Comparison of ENCODE assay signal across 12 cellular contexts in genomic region chr3:47022540-47023161, GRCh38. TPM values are rescaled to one million over a fixed set of nuclear protein-coding genes. Genes with fewer than 3 reads are reported as not detected.
DNase-seq lines count a peak whose midpoint lies in the region; ATAC-seq and TF ChIP-seq lines count a peak whose summit lies in the region.
"Had no signal": no experiment of that assay in that cellular context is flagged by ENCODE, and none has a peak within 500 bp of the region (broad histone marks: within the 10 kb centered on the region; RNA-seq: fewer than 3 reads in every experiment).

No MANE protein-coding gene starts in this region.

- H3K36me3 ChIP-seq in sigmoid colon = peaks cover 2 to 25% (median 14%) of the 10 kb centered on the region in 4 donors

- peak overlapping the region; percentile 30 to 51 (median 43) for H3K27ac ChIP-seq in sigmoid colon

- no peak for ATAC-seq in GM19455 (IDR thresholded peaks at IDR 0.05; ENCODE audit: unreplicated experiment)

- intact Hi-C loops in sigmoid colon (cut with DNase I) = no loop called here
- intact Hi-C loops in activated T-helper 1 cell treated with anti-CD3 and anti-CD28 coated beads, Interleukin-12 subunit alpha, Interleukin-12 subunit beta, Interleukin-2, Interleukin-4 antibody, amounts not matched to agents 30 ng/mL and 10 ng/mL and 1 ng/mL, durations not matched to agents 14 hours and 24 hours and 36 hours (cut with micrococcal nuclease) = no loop called here

- no peaks in the 10 kb centered on the region for H3K9me3 Mint-ChIP-seq in activated T-helper 1 cell treated with anti-CD3 and anti-CD28 coated beads, Interleukin-12 subunit alpha, Interleukin-12 subunit beta, Interleukin-2, Interleukin-4 antibody, amounts not matched to agents 30 ng/mL and 10 ng/mL and 1 ng/mL, durations not matched to agents 14 hours and 24 hours and 36 hours

- no peak overlapping the region for H3K27ac Mint-ChIP-seq in activated T-helper 1 cell treated with anti-CD3 and anti-CD28 coated beads, Interleukin-12 subunit alpha, Interleukin-12 subunit beta, Interleukin-2, Interleukin-4 antibody, amounts not matched to agents 30 ng/mL and 10 ng/mL and 1 ng/mL, durations not matched to agents 14 hours and 24 hours and 36 hours

- no peak for TF ChIP-seq CTCF in fibroblast of mammary gland (conservative IDR thresholded peaks at IDR 0.05; ENCODE audit: control insufficient read depth, insufficient read depth, low read depth, low read length)
- TF ChIP-seq CTCF in sigmoid colon (IDR thresholded peaks at IDR 0.05) = no peak

- TF ChIP-seq EP300 in sigmoid colon (IDR thresholded peaks at IDR 0.05) = no peak

- no peaks in the 10 kb centered on the region for H3K9me3 ChIP-seq in sigmoid colon

- 26 to 63% methylated on average over 3 of the region's 3 CpGs for WGBS in sigmoid colon, 2 donors

- H3K27me3 ChIP-seq in sigmoid colon = no peaks in the 10 kb centered on the region

- H3K4me3 Mint-ChIP-seq in activated T-helper 1 cell treated with anti-CD3 and anti-CD28 coated beads, Interleukin-12 subunit alpha, Interleukin-12 subunit beta, Interleukin-2, Interleukin-4 antibody, amounts not matched to agents 30 ng/mL and 10 ng/mL and 1 ng/mL, durations not matched to agents 14 hours and 24 hours and 36 hours = no peak overlapping the region

- peak; percentile 0 for DNase-seq in NCI-H2107 treated with DMSO at 0.1 percent for 48 hours (lab: John Stamatoyannopoulos, UW; ENCODE audit: unreplicated experiment)
- DNase-seq in NCI-H2107 (lab: John Stamatoyannopoulos, UW) = no peak
- DNase-seq in NCI-H2196 (lab: John Stamatoyannopoulos, UW; ENCODE audit: unreplicated experiment) = peak; percentile 58
- DNase-seq in fibroblast of mammary gland (ENCODE audit: low read depth) = peak; percentile 42
- DNase-seq in sigmoid colon = peak; percentile 66
- no peak for DNase-seq in activated T-helper 1 cell treated with anti-CD3 and anti-CD28 coated beads, Interleukin-12 subunit alpha, Interleukin-12 subunit beta, Interleukin-2, Interleukin-4 antibody, amounts not matched to agents 30 ng/mL and 10 ng/mL and 1 ng/mL, durations not matched to agents 14 hours and 24 hours and 36 hours (ENCODE audit: low spot score)
- DNase-seq in HuH-7 (ENCODE audit: low spot score) = no peak
- DNase-seq: activated CD8-positive, alpha-beta memory T cell treated with anti-CD3 and anti-CD28 coated beads, Interleukin-2, amount 50 U/mL, for 48 hours; GOT3; T-helper 9 cell had no signal

- no peak for TF ChIP-seq POLR2A in sigmoid colon (IDR thresholded peaks at IDR 0.05)

- no peaks in the 10 kb centered on the region for H3K27me3 Mint-ChIP-seq in activated T-helper 1 cell treated with anti-CD3 and anti-CD28 coated beads, Interleukin-12 subunit alpha, Interleukin-12 subunit beta, Interleukin-2, Interleukin-4 antibody, amounts not matched to agents 30 ng/mL and 10 ng/mL and 1 ng/mL, durations not matched to agents 14 hours and 24 hours and 36 hours (ENCODE audit: insufficient read depth)

- peaks cover 17% of the 10 kb centered on the region for H3K36me3 Mint-ChIP-seq in activated T-helper 1 cell treated with anti-CD3 and anti-CD28 coated beads, Interleukin-12 subunit alpha, Interleukin-12 subunit beta, Interleukin-2, Interleukin-4 antibody, amounts not matched to agents 30 ng/mL and 10 ng/mL and 1 ng/mL, durations not matched to agents 14 hours and 24 hours and 36 hours (ENCODE audit: low read depth)

- H3K4me1 ChIP-seq in sigmoid colon = peaks cover 0 to 31% (median 29%) of the 10 kb centered on the region in 4 donors

- H3K4me3 ChIP-seq in fibroblast of mammary gland (ENCODE audit: control insufficient read depth, low read depth, low read length) (no peak overlapping the region), sigmoid colon (no peak overlapping the region)
- H3K4me3 ChIP-seq: lung had no signal

- H3K4me1 Mint-ChIP-seq in activated T-helper 1 cell treated with anti-CD3 and anti-CD28 coated beads, Interleukin-12 subunit alpha, Interleukin-12 subunit beta, Interleukin-2, Interleukin-4 antibody, amounts not matched to agents 30 ng/mL and 10 ng/mL and 1 ng/mL, durations not matched to agents 14 hours and 24 hours and 36 hours (ENCODE audit: low read depth) = peaks cover 45% of the 10 kb centered on the region

RNA-seq across cellular contexts. Expression of gene NBEAL2, which starts 43.2 kb away (rescaled TPM):
- 10 to 100 TPM in 3 of 4 donors, 1 to 10 TPM in 1; 9.6 to 36.0 (median 13.5) TPM for total RNA-seq in sigmoid colon
- polyA plus RNA-seq in sigmoid colon = 10 to 100 TPM in 2 of 3 donors, 1 to 10 TPM in 1; 7.8 to 88.0 (median 11.3) TPM
- 118 and 119 TPM in 2 replicates for total RNA-seq in activated T-helper 1 cell treated with anti-CD3 and anti-CD28 coated beads, Interleukin-12 subunit alpha, Interleukin-12 subunit beta, Interleukin-2, Interleukin-4 antibody, amounts not matched to agents 30 ng/mL and 10 ng/mL and 1 ng/mL, durations not matched to agents 14 hours and 24 hours and 36 hours

RNA-seq across cellular contexts. Expression of gene CCDC12, which starts 46.1 kb away (rescaled TPM):
- 10 to 100 TPM; 33.1 to 41.0 (median 36.6) TPM for total RNA-seq in sigmoid colon
- polyA plus RNA-seq in sigmoid colon = 10 to 100 TPM; 58.9 to 80.9 (median 77.5) TPM
- 68.7 and 69.1 TPM in 2 replicates for total RNA-seq in activated T-helper 1 cell treated with anti-CD3 and anti-CD28 coated beads, Interleukin-12 subunit alpha, Interleukin-12 subunit beta, Interleukin-2, Interleukin-4 antibody, amounts not matched to agents 30 ng/mL and 10 ng/mL and 1 ng/mL, durations not matched to agents 14 hours and 24 hours and 36 hours

Comparison
In these comparisons a context has a peak if more than half of its experiments do, and no peak if none do; other contexts are left out.
1. DNase-seq: peak in NCI-H2107 treated with DMSO at 0.1 percent for 48 hours (single experiment), NCI-H2196 (single experiment), fibroblast of mammary gland (single experiment) and sigmoid colon (single experiment); none in NCI-H2107 (single experiment), activated T-helper 1 cell treated with anti-CD3 and anti-CD28 coated beads, Interleukin-12 subunit alpha, Interleukin-12 subunit beta, Interleukin-2, Interleukin-4 antibody, amounts not matched to agents 30 ng/mL and 10 ng/mL and 1 ng/mL, durations not matched to agents 14 hours and 24 hours and 36 hours (single experiment) and HuH-7 (single experiment).